ENCODE assay signal across 1 cellular context in genomic region chr3:186108106-186108940, GRCh38.
A peak's percentile ranks its signal among the peaks of the same experiment; 100 is the strongest.
TF ChIP-seq lines count a peak whose summit lies in the region.

No MANE protein-coding gene starts in this region.

TF ChIP-seq in HepG2, 621 proteins besides CTCF, POLR2A, EP300 and RAD21 (continued from another document and continues in another):
- TF ChIP-seq ZBTB34 (CRISPR knock-in tag; IDR thresholded peaks at IDR 0.05) (0 out of 2 replicates have a peak, but pooled peaks have one; percentile 18), MXD3 (CRISPR knock-in tag; IDR thresholded peaks at IDR 0.05) (no peak), RFXANK (CRISPR knock-in tag; IDR thresholded peaks at IDR 0.05) (no peak), ZNF225 (CRISPR knock-in tag; IDR thresholded peaks at IDR 0.05) (0 out of 2 replicates have a peak, but pooled peaks have one; percentile 4), ZNF296 (CRISPR knock-in tag; conservative IDR thresholded peaks at IDR 0.05) (peak; percentile 67; the same call in 1 of the 2 replicates), ZNF83 (CRISPR knock-in tag; IDR thresholded peaks at IDR 0.05; ENCODE audit: borderline replicate concordance) (no peak), RXRB (CRISPR knock-in tag; IDR thresholded peaks at IDR 0.05; ENCODE audit: borderline replicate concordance) (no peak), HOXD1 (CRISPR knock-in tag; IDR thresholded peaks at IDR 0.05) (0 out of 2 replicates have a peak, but pooled peaks have one; percentile 19), NR2F2 (IDR thresholded peaks at IDR 0.05; ENCODE audit: borderline replicate concordance, low read depth) (no peak), HES4 (CRISPR knock-in tag; IDR thresholded peaks at IDR 0.05; ENCODE audit: borderline replicate concordance) (0 out of 2 replicates have a peak, but pooled peaks have one; percentile 53), ZFP90 (CRISPR knock-in tag; IDR thresholded peaks at IDR 0.05; ENCODE audit: borderline replicate concordance) (no peak), TOE1 (CRISPR knock-in tag; IDR thresholded peaks at IDR 0.05) (no peak), CCDC6 (CRISPR knock-in tag; IDR thresholded peaks at IDR 0.05) (peak; percentile 37; the same call in 1 of the 2 replicates), DNMT1 (CRISPR knock-in tag; IDR thresholded peaks at IDR 0.05) (no peak), ZBTB21 (CRISPR knock-in tag; IDR thresholded peaks at IDR 0.05) (no peak), ZNF605 (CRISPR knock-in tag; IDR thresholded peaks at IDR 0.05) (peak; percentile 73; the same call in 1 of the 2 replicates), ZSCAN5A (CRISPR knock-in tag; IDR thresholded peaks at IDR 0.05; ENCODE audit: borderline replicate concordance) (0 out of 2 replicates have a peak, but pooled peaks have one; percentile 18), ZNF280B (CRISPR knock-in tag; IDR thresholded peaks at IDR 0.05; ENCODE audit: borderline replicate concordance) (no peak), DMAP1 (CRISPR knock-in tag; IDR thresholded peaks at IDR 0.05) (0 out of 2 replicates have a peak, but pooled peaks have one; percentile 16), SALL2 (CRISPR knock-in tag; IDR thresholded peaks at IDR 0.05) (0 out of 2 replicates have a peak, but pooled peaks have one; percentile 52), GFI1 (CRISPR knock-in tag; IDR thresholded peaks at IDR 0.05; ENCODE audit: borderline replicate concordance) (peak; percentile 66; the same call in 1 of the 2 replicates), ZNF280D (CRISPR knock-in tag; IDR thresholded peaks at IDR 0.05) (no peak), SRY (CRISPR knock-in tag; IDR thresholded peaks at IDR 0.05) (peak; percentile 42; the same call in 1 of the 2 replicates), SATB2 (CRISPR knock-in tag; IDR thresholded peaks at IDR 0.05) (0 out of 2 replicates have a peak, but pooled peaks have one; percentile 21), HOXA9 (CRISPR knock-in tag; IDR thresholded peaks at IDR 0.05; ENCODE audit: borderline replicate concordance) (peak; percentile 41; the same call in 1 of the 2 replicates), ZNF609 (CRISPR knock-in tag; IDR thresholded peaks at IDR 0.05; ENCODE audit: borderline replicate concordance) (no peak), ZNF18 (CRISPR knock-in tag; IDR thresholded peaks at IDR 0.05; ENCODE audit: insufficient replicate concordance) (no peak), ZNF670 (CRISPR knock-in tag; IDR thresholded peaks at IDR 0.05; ENCODE audit: borderline replicate concordance) (0 out of 2 replicates have a peak, but pooled peaks have one; percentile 4), RARA (CRISPR knock-in tag; IDR thresholded peaks at IDR 0.05) (no peak), ATRX (CRISPR knock-in tag; IDR thresholded peaks at IDR 0.05; ENCODE audit: borderline replicate concordance) (no peak), ZNF274 (CRISPR knock-in tag; IDR thresholded peaks at IDR 0.05) (no peak), NR1H2 (CRISPR knock-in tag; IDR thresholded peaks at IDR 0.05; ENCODE audit: borderline replicate concordance, low read depth) (no peak), IKZF1 (IDR thresholded peaks at IDR 0.05) (no peak), ZNF674 (CRISPR knock-in tag; IDR thresholded peaks at IDR 0.05; ENCODE audit: low read depth) (no peak), NR2F6 (IDR thresholded peaks at IDR 0.05) (no peak), NR2F6 (CRISPR knock-in tag; IDR thresholded peaks at IDR 0.05) (no peak), MAFK (conservative IDR thresholded peaks at IDR 0.05 in 1 of 2, IDR thresholded peaks at IDR 0.05 in 1 of 2; ENCODE audit: low read length in 2 of 2) (no peak), ZNF850 (CRISPR knock-in tag; conservative IDR thresholded peaks at IDR 0.05) (no peak), ZNF260 (CRISPR knock-in tag; IDR thresholded peaks at IDR 0.05; ENCODE audit: borderline replicate concordance, low read depth) (no peak), GABPA (IDR thresholded peaks at IDR 0.05; ENCODE audit: low read depth, low read length) (no peak), GABPA (CRISPR knock-in tag; IDR thresholded peaks at IDR 0.05; ENCODE audit: low read depth) (no peak), KDM4B (CRISPR knock-in tag; IDR thresholded peaks at IDR 0.05) (no peak), SYNCRIP (IDR thresholded peaks at IDR 0.05; ENCODE audit: insufficient read depth, low read depth, low read length) (no peak)
- TF ChIP-seq, protein P1, sequence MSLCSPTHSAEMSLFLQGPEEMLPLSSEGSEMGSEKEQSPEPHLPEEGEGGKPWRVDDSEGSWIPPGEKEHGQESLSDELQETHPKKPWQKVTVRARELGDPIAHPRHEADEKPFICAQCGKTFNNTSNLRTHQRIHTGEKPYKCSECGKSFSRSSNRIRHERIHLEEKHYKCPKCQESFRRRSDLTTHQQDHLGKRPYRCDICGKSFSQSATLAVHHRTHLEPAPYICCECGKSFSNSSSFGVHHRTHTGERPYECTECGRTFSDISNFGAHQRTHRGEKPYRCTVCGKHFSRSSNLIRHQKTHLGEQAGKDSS (CRISPR knock-in tag; IDR thresholded peaks at IDR 0.05; ENCODE audit: borderline replicate concordance, low read depth) = no peak
- TF ChIP-seq, protein P2, sequence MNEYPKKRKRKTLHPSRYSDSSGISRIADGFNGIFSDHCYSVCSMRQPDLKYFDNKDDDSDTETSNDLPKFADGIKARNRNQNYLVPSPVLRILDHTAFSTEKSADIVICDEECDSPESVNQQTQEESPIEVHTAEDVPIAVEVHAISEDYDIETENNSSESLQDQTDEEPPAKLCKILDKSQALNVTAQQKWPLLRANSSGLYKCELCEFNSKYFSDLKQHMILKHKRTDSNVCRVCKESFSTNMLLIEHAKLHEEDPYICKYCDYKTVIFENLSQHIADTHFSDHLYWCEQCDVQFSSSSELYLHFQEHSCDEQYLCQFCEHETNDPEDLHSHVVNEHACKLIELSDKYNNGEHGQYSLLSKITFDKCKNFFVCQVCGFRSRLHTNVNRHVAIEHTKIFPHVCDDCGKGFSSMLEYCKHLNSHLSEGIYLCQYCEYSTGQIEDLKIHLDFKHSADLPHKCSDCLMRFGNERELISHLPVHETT (CRISPR knock-in tag; conservative IDR thresholded peaks at IDR 0.05) = peak; percentile 16; the same call in 1 of the 2 replicates
- TF ChIP-seq, protein P3, sequence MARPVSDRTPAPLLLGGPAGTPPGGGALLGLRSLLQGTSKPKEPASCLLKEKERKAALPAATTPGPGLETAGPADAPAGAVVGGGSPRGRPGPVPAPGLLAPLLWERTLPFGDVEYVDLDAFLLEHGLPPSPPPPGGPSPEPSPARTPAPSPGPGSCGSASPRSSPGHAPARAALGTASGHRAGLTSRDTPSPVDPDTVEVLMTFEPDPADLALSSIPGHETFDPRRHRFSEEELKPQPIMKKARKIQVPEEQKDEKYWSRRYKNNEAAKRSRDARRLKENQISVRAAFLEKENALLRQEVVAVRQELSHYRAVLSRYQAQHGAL (CRISPR knock-in tag; IDR thresholded peaks at IDR 0.05; ENCODE audit: not compliant biosample characterization) = no peak
